ENCODE assay signal across 1 cellular context in genomic region chr16:29457660-29458059, GRCh38. TPM values are rescaled to one million over a fixed set of nuclear protein-coding genes. Genes with fewer than 3 reads are reported as not detected.
"Had no signal": no experiment of that assay in that cellular context is flagged by ENCODE, and none has a peak within 500 bp of the region (broad histone marks: within the 10 kb centered on the region; RNA-seq: fewer than 3 reads in every experiment).

No MANE protein-coding gene starts in this region.

RNA-seq across cellular contexts. Expression of gene NPIPB11, which starts 51.1 kb away (rescaled TPM):
- total RNA-seq: skeletal muscle tissue had no signal
